Comparison of ENCODE assay signal across 21 cellular contexts in genomic region chr22:24037851-24038765, GRCh38. TPM values are rescaled to one million over a fixed set of nuclear protein-coding genes. Genes with fewer than 3 reads are reported as not detected.
A peak's percentile ranks its signal among the peaks of the same experiment; 100 is the strongest.
DNase-seq lines count a peak whose midpoint lies in the region; ATAC-seq, FAIRE-seq and TF ChIP-seq lines count a peak whose summit lies in the region.
"Had no signal": no experiment of that assay in that cellular context is flagged by ENCODE, and none has a peak within 500 bp of the region (broad histone marks: within the 10 kb centered on the region; RNA-seq: fewer than 3 reads in every experiment).

No MANE protein-coding gene starts in this region.

- H2AFZ ChIP-seq in keratinocyte (ENCODE audit: control insufficient read depth, low read length) = no peak overlapping the region

- H3K79me2 ChIP-seq in keratinocyte (ENCODE audit: control insufficient read depth, insufficient read depth, low read length) = peaks cover 11% of the 10 kb centered on the region

- dilution Hi-C loops in keratinocyte (cut with MboI; ENCODE audit: extremely low pct_ligation_motif_present, low sequenced_read_pairs) = no loop called here

- peak; percentile 26 for FAIRE-seq in keratinocyte (lab: Jason Lieb, UNC)
- FAIRE-seq: colon, frontal cortex had no signal

- peak overlapping the region; percentile 90 for H3K27ac Mint-ChIP-seq in activated naive CD4-positive, alpha-beta T cell treated with anti-CD3 and anti-CD28 coated beads, Interleukin-2, amount 10 ng/mL, durations not matched to agents 7 days and 5 days
- H3K27ac Mint-ChIP-seq: activated B cell treated with CpG ODN at 0.5 μM for 24 hours, mesothelial cell of epicardium had no signal

- H4K20me1 ChIP-seq in keratinocyte (ENCODE audit: control insufficient read depth, extremely low read depth, insufficient read depth, low read length) = no peaks in the 10 kb centered on the region

- no peak overlapping the region for H3K9ac ChIP-seq in keratinocyte (ENCODE audit: control insufficient read depth, extremely low read depth, insufficient read depth, low read length)

- H3K4me3 Mint-ChIP-seq in activated naive CD4-positive, alpha-beta T cell treated with anti-CD3 and anti-CD28 coated beads, Interleukin-2, amount 10 ng/mL, durations not matched to agents 7 days and 5 days = no peak overlapping the region
- H3K4me3 Mint-ChIP-seq: activated B cell treated with CpG ODN at 0.5 μM for 24 hours, mesothelial cell of epicardium had no signal

- no peaks in the 10 kb centered on the region for H3K9me3 Mint-ChIP-seq in activated naive CD4-positive, alpha-beta T cell treated with anti-CD3 and anti-CD28 coated beads, Interleukin-2, amount 10 ng/mL, durations not matched to agents 7 days and 5 days
- H3K9me3 Mint-ChIP-seq: activated B cell treated with CpG ODN at 0.5 μM for 24 hours, mesothelial cell of epicardium had no signal

- CTCF ChIA-PET in activated naive CD4-positive, alpha-beta T cell treated with anti-CD3 and anti-CD28 coated beads, Interleukin-2, amount 10 ng/mL, durations not matched to agents 7 days and 5 days (lab: Charles Lee) = no interaction called here

- no peaks in the 10 kb centered on the region for H3K9me3 ChIP-seq in keratinocyte (ENCODE audit: control insufficient read depth, low read depth, low read length)

- peak; percentile 9 for DNase-seq in activated CD4-positive, alpha-beta T cell treated with anti-CD3 and anti-CD28 coated beads for 48 hours
- DNase-seq in activated CD4-positive, alpha-beta T cell treated with anti-CD3 and anti-CD28 coated beads for 1 hour = no peak
- peak; percentile 71 for DNase-seq in Jurkat, Clone E6-1 (ENCODE audit: low read depth, low spot score)
- peak; percentile 49 for DNase-seq in activated naive CD4-positive, alpha-beta T cell treated with anti-CD3 and anti-CD28 coated beads, Interleukin-2, amount 10 ng/mL, durations not matched to agents 7 days and 5 days
- DNase-seq in keratinocyte (ENCODE audit: low read depth, low spot score) (no peak), medulla oblongata (ENCODE audit: extremely low spot score) (no peak)
- DNase-seq: activated B cell treated with CpG ODN at 0.5 μM for 24 hours, aorta, KG1, left colon, NCI-H1092, NCI-H2029 treated with DMSO at 0.1 percent for 48 hours, NCI-H510A, Right ventricle myocardium superior, trophoblast cell had no signal

- no peak overlapping the region for H3K4me3 ChIP-seq in Jurkat, Clone E6-1 (ENCODE audit: low read length)
- H3K4me3 ChIP-seq in keratinocyte (ENCODE audit: control insufficient read depth in 2 of 3, extremely low read depth in 1 of 3, insufficient read depth in 2 of 3, low read depth in 1 of 3, low read length in 3 of 3) = no peak overlapping the region

- H3K4me1 Mint-ChIP-seq in activated naive CD4-positive, alpha-beta T cell treated with anti-CD3 and anti-CD28 coated beads, Interleukin-2, amount 10 ng/mL, durations not matched to agents 7 days and 5 days = peaks cover 19% of the 10 kb centered on the region
- H3K4me1 Mint-ChIP-seq: activated B cell treated with CpG ODN at 0.5 μM for 24 hours, mesothelial cell of epicardium had no signal

- no peak overlapping the region for H3K27ac ChIP-seq in keratinocyte (ENCODE audit: control insufficient read depth, insufficient read depth, low read length)

- H3K36me3 Mint-ChIP-seq in activated naive CD4-positive, alpha-beta T cell treated with anti-CD3 and anti-CD28 coated beads, Interleukin-2, amount 10 ng/mL, durations not matched to agents 7 days and 5 days = peaks cover 46% of the 10 kb centered on the region

- no peaks in the 10 kb centered on the region for H3K27me3 Mint-ChIP-seq in activated naive CD4-positive, alpha-beta T cell treated with anti-CD3 and anti-CD28 coated beads, Interleukin-2, amount 10 ng/mL, durations not matched to agents 7 days and 5 days
- H3K27me3 Mint-ChIP-seq: activated B cell treated with CpG ODN at 0.5 μM for 24 hours had no signal

- H3K4me2 ChIP-seq in keratinocyte (ENCODE audit: control insufficient read depth, extremely low read depth, insufficient read depth, low read depth, low read length) = no peak overlapping the region

- H3K27me3 ChIP-seq in keratinocyte (ENCODE audit: control insufficient read depth, extremely low read depth, insufficient read depth, low read length) = no peaks in the 10 kb centered on the region

- peaks cover 1 to 31% of the 10 kb centered on the region in 2 experiments for H3K36me3 ChIP-seq in keratinocyte (ENCODE audit: control insufficient read depth in 2 of 2, extremely low read depth in 1 of 2, insufficient read depth in 2 of 2, low read length in 2 of 2)

- TF ChIP-seq CTCF in keratinocyte (optimal IDR thresholded peaks at IDR 0.05 in 1 of 3, IDR thresholded peaks at IDR 0.05 in 1 of 3, conservative IDR thresholded peaks at IDR 0.05 in 1 of 3; ENCODE audit: extremely low read depth in 1 of 3, insufficient read depth in 2 of 3, low read length in 3 of 3) = no peak

- ATAC-seq in HG03095 (IDR thresholded peaks at IDR 0.05; ENCODE audit: unreplicated experiment) (no peak), HG03025 (IDR thresholded peaks at IDR 0.05; ENCODE audit: low FRiP score, unreplicated experiment) (no peak)
- ATAC-seq: left colon had no signal

- peaks cover 5% of the 10 kb centered on the region for H3K9me1 ChIP-seq in keratinocyte (ENCODE audit: control insufficient read depth, extremely low read depth, insufficient read depth, low read length)

- H3K4me1 ChIP-seq in keratinocyte (ENCODE audit: control insufficient read depth, extremely low read depth, insufficient read depth, low read length) = peaks cover 16% of the 10 kb centered on the region

RNA-seq across cellular contexts. Expression of gene CABIN1, which starts 27.0 kb away (rescaled TPM):
- polyA plus RNA-seq in Jurkat, Clone E6-1 (2012; ENCODE audit: insufficient read depth, insufficient read length) = 55.7 TPM
- polyA plus RNA-seq in keratinocyte = 3.5 to 4.6 TPM (median 4.1 TPM) in 3 replicates
- polyA plus RNA-seq in keratinocyte (2011; ENCODE audit: low read depth) = 6.0 TPM
- polyA plus RNA-seq in keratinocyte (2011; cell fraction: cytosol; rRNA removed) = 4.8 and 7.3 TPM in 2 replicates
- polyA plus RNA-seq in keratinocyte (2011; cell fraction: nucleus; rRNA removed) = 19.4 and 26.3 TPM in 2 replicates
- 8.4 and 20.4 TPM in 2 replicates for polyA plus RNA-seq in keratinocyte (2012; ENCODE audit: low replicate concordance)
- 21.0 to 54.4 TPM (median 22.6 TPM) in 3 replicates for polyA minus RNA-seq in keratinocyte
- polyA minus RNA-seq in keratinocyte (2011; cell fraction: cytosol; rRNA and poly(A)+ RNA removed) = 9.8 TPM
- 30.1 and 39.4 TPM in 2 replicates for polyA minus RNA-seq in keratinocyte (2011; cell fraction: nucleus; rRNA and poly(A)+ RNA removed)

RNA-seq across cellular contexts. Expression of gene GSTT4, which starts 32.9 kb away (rescaled TPM):
- not detected for polyA plus RNA-seq in Jurkat, Clone E6-1 (2012; ENCODE audit: insufficient read depth, insufficient read length)
- not detected in 3 replicates for polyA plus RNA-seq in keratinocyte
- polyA plus RNA-seq in keratinocyte (2011; ENCODE audit: low read depth) = not detected
- not detected in 2 replicates for polyA plus RNA-seq in keratinocyte (2011; cell fraction: cytosol; rRNA removed)
- not detected in 2 replicates for polyA plus RNA-seq in keratinocyte (2011; cell fraction: nucleus; rRNA removed)
- polyA plus RNA-seq in keratinocyte (2012; ENCODE audit: low replicate concordance) = not detected in 2 replicates
- polyA minus RNA-seq in keratinocyte = not detected in 3 replicates
- not detected for polyA minus RNA-seq in keratinocyte (2011; cell fraction: cytosol; rRNA and poly(A)+ RNA removed)
- polyA minus RNA-seq in keratinocyte (2011; cell fraction: nucleus; rRNA and poly(A)+ RNA removed) = not detected in 2 replicates
- polyA plus RNA-seq: aorta, BJ had no signal

RNA-seq across cellular contexts. Expression of gene GSTT2, which starts 58.2 kb away (rescaled TPM):
- not detected for polyA plus RNA-seq in Jurkat, Clone E6-1 (2012; ENCODE audit: insufficient read depth, insufficient read length)
- 0.24 to 1.5 TPM (median 0.75 TPM) in 3 replicates for polyA plus RNA-seq in keratinocyte
- not detected for polyA plus RNA-seq in keratinocyte (2011; ENCODE audit: low read depth)
- 0.80 and 1.0 TPM in 2 replicates for polyA plus RNA-seq in keratinocyte (2011; cell fraction: cytosol; rRNA removed)
- 0.33 and 0.79 TPM in 2 replicates for polyA plus RNA-seq in keratinocyte (2011; cell fraction: nucleus; rRNA removed)
- polyA plus RNA-seq in keratinocyte (2012; ENCODE audit: low replicate concordance) = 0.24 and 1.0 TPM in 2 replicates
- not detected in 3 replicates for polyA minus RNA-seq in keratinocyte
- not detected for polyA minus RNA-seq in keratinocyte (2011; cell fraction: cytosol; rRNA and poly(A)+ RNA removed)
- polyA minus RNA-seq in keratinocyte (2011; cell fraction: nucleus; rRNA and poly(A)+ RNA removed) = not detected in 2 replicates
- polyA plus RNA-seq: aorta had no signal

Comparison
In these comparisons a context has a peak if more than half of its experiments do, and no peak if none do; other contexts are left out.
1. DNase-seq: peak in activated CD4-positive, alpha-beta T cell treated with anti-CD3 and anti-CD28 coated beads for 48 hours (single experiment), Jurkat, Clone E6-1 (single experiment) and activated naive CD4-positive, alpha-beta T cell treated with anti-CD3 and anti-CD28 coated beads, Interleukin-2, amount 10 ng/mL, durations not matched to agents 7 days and 5 days (single experiment); none in activated CD4-positive, alpha-beta T cell treated with anti-CD3 and anti-CD28 coated beads for 1 hour (single experiment), keratinocyte (single experiment) and medulla oblongata (single experiment).